11 cellular contexts compared by ENCODE assay signal in the genomic region with DNA sequence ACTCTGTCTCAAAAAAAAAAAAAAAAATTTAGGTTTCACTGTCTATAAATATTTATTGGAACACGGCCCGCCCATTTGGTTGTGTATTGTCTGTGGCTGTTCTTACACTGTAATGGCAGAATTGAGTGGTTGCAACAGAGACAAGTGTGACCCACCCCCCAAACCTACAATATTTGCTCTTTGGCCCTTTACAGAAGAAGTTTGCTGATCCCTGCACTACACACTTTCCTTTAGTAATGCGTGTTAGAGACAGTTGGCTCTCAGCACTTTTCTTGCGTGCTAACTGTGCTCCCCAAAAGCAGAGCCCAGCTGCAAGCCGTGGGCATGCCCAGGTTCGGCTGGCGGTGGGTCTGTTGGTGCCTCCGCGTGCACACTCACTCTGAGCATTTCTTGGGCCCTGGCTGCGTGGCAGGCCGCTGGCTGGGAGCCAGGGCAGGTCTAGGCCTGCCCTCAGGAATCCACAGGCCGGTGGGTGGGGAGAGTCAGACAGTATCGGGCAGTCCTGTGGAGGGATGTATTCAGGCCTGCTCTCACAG.
DNase-seq lines count a peak whose midpoint lies in the region; ATAC-seq and TF ChIP-seq lines count a peak whose summit lies in the region.
"Had no signal": no experiment of that assay in that cellular context is flagged by ENCODE, and none has a peak within 500 bp of the region (broad histone marks: within the 10 kb centered on the region; RNA-seq: fewer than 3 reads in every experiment).

No MANE protein-coding gene starts in this region.

- RAD21 ChIA-PET in HCT116 (lab: Charles Lee; ENCODE audit: low non-redundant PET in 1 of 2, low total read pairs in 2 of 2, uncharacterized antibody in 2 of 2, unreplicated experiment in 2 of 2): no interaction called here

- H3K4me3 Mint-ChIP-seq in endothelial cell (ENCODE audit: unreplicated experiment): no peak overlapping the region
- no peak overlapping the region for H3K4me3 Mint-ChIP-seq in activated naive CD8-positive, alpha-beta T cell treated with anti-CD3 and anti-CD28 coated beads, Interleukin-2, amount 50 U/mL, for 24 hours

- CTCF ChIA-PET in HCT116 (lab: Charles Lee): no interaction called here

- H3K4me1 Mint-ChIP-seq in endothelial cell (ENCODE audit: unreplicated experiment): peaks cover 7% of the 10 kb centered on the region
- H3K4me1 Mint-ChIP-seq in activated naive CD8-positive, alpha-beta T cell treated with anti-CD3 and anti-CD28 coated beads, Interleukin-2, amount 50 U/mL, for 24 hours: peaks cover 15% of the 10 kb centered on the region

- H2AFZ ChIP-seq in HCT116 (ENCODE audit: low read depth, low read length, poor library complexity, severe bottlenecking): no peak overlapping the region
- H2AFZ ChIP-seq: PC-9 had no signal

- H3K36me3 Mint-ChIP-seq in endothelial cell (ENCODE audit: low read depth, unreplicated experiment): peaks cover 4% of the 10 kb centered on the region
- peaks cover 2% of the 10 kb centered on the region for H3K36me3 Mint-ChIP-seq in activated naive CD8-positive, alpha-beta T cell treated with anti-CD3 and anti-CD28 coated beads, Interleukin-2, amount 50 U/mL, for 24 hours (ENCODE audit: low read depth)

- POLR2A ChIA-PET in HCT116 (lab: Charles Lee): no interaction called here

- peak overlapping the region in 1 of 2 experiments; percentile 31; a peak in 1 of 4 replicates for H3K4me3 ChIP-seq in HCT116 (replicated peaks in 1 of 2; ENCODE audit: low read depth in 1 of 2, low read length in 2 of 2)
- H3K4me3 ChIP-seq in left lung: no peak overlapping the region
- no peak overlapping the region for H3K4me3 ChIP-seq in foreskin fibroblast (ENCODE audit: low read depth in 1 of 2, low read length in 2 of 2)
- H3K4me3 ChIP-seq: cardiac muscle cell, PC-9 had no signal

- intact Hi-C loops in HCT116 (cut with micrococcal nuclease) (loop anchor here (10.0 kb wide), 1 partner anchor 45 kb away; no protein-coding TSS in a partner anchor), left lung (cut with DNase I) (no loop called here)

- BruUV-seq in HCT116 (replicated peaks; lab: Mats Ljungman, UMichigan): no TSS peak

- H3K9ac ChIP-seq in HCT116 (ENCODE audit: low read length): peak overlapping the region; percentile 45

- H3K27ac ChIP-seq in HCT116 (ENCODE audit: low read depth, low read length): peak overlapping the region; percentile 65
- H3K27ac ChIP-seq in left lung: peak overlapping the region; percentile 35 to 55
- H3K27ac ChIP-seq: cardiac muscle cell, neutrophil, PC-9 had no signal

- H3K79me2 ChIP-seq in HCT116 (ENCODE audit: insufficient read depth, low read length): peaks cover 78% of the 10 kb centered on the region

- TF ChIP-seq POLR2A in HCT116 (IDR thresholded peaks at IDR 0.05; ENCODE audit: borderline replicate concordance, extremely low read depth, insufficient read depth, insufficient read length): no peak

- H3K36me3 ChIP-seq in HCT116 (ENCODE audit: control insufficient read depth in 1 of 2, insufficient read depth in 2 of 2, low read length in 2 of 2): no peaks in the 10 kb centered on the region
- H3K36me3 ChIP-seq in left lung: no peaks in the 10 kb centered on the region
- H3K36me3 ChIP-seq: cardiac muscle cell, neutrophil had no signal

- no peaks in the 10 kb centered on the region for H3K9me2 ChIP-seq in HCT116 (ENCODE audit: insufficient read depth)

- H3K9me3 Mint-ChIP-seq in endothelial cell (ENCODE audit: unreplicated experiment): no peaks in the 10 kb centered on the region
- no peaks in the 10 kb centered on the region for H3K9me3 Mint-ChIP-seq in activated naive CD8-positive, alpha-beta T cell treated with anti-CD3 and anti-CD28 coated beads, Interleukin-2, amount 50 U/mL, for 24 hours

- TF ChIP-seq CTCF in HCT116 (IDR thresholded peaks at IDR 0.05 in 2 of 3, conservative IDR thresholded peaks at IDR 0.05 in 1 of 3; ENCODE audit: borderline replicate concordance in 1 of 3, insufficient read depth in 1 of 3, low read depth in 2 of 3, low read length in 2 of 3) (no peak), left lung (IDR thresholded peaks at IDR 0.05) (no peak), foreskin fibroblast (IDR thresholded peaks at IDR 0.05; ENCODE audit: low read depth, low read length) (no peak), endothelial cell (IDR thresholded peaks at IDR 0.05; ENCODE audit: unreplicated experiment) (no peak)

- H3K9me3 ChIP-seq in HCT116 (ENCODE audit: control insufficient read depth in 1 of 2, insufficient read depth in 1 of 2, low read depth in 1 of 2, low read length in 2 of 2): no peaks in the 10 kb centered on the region
- H3K9me3 ChIP-seq in left lung: no peaks in the 10 kb centered on the region
- H3K9me3 ChIP-seq: neutrophil had no signal

- DNase-seq in DMS79 (lab: John Stamatoyannopoulos, UW) (peak; percentile 63), HCT116 (ENCODE audit: low read depth, low spot score) (no peak), NCI-H510A (lab: John Stamatoyannopoulos, UW) (peak; percentile 18), left lung (no peak), foreskin fibroblast (no peak), endothelial cell (ENCODE audit: low spot score) (no peak), HuH-7 (ENCODE audit: low spot score) (no peak)
- DNase-seq in activated naive CD8-positive, alpha-beta T cell treated with anti-CD3 and anti-CD28 coated beads, Interleukin-2, amount 50 U/mL, for 24 hours: no peak

- peaks cover 5% of the 10 kb centered on the region for H3K27me3 Mint-ChIP-seq in endothelial cell (ENCODE audit: unreplicated experiment)
- H3K27me3 Mint-ChIP-seq in activated naive CD8-positive, alpha-beta T cell treated with anti-CD3 and anti-CD28 coated beads, Interleukin-2, amount 50 U/mL, for 24 hours: no peaks in the 10 kb centered on the region

- peaks cover 48 to 71% of the 10 kb centered on the region in 2 experiments for H3K4me1 ChIP-seq in HCT116 (ENCODE audit: control insufficient read depth in 1 of 2, insufficient read depth in 2 of 2, low read length in 2 of 2)
- H3K4me1 ChIP-seq in left lung: no peaks in the 10 kb centered on the region

- peak overlapping the region; percentile 77 for H3K4me2 ChIP-seq in HCT116 (ENCODE audit: low read length)
- H3K4me2 ChIP-seq: PC-9 had no signal

- TF ChIP-seq RAD21 in HCT116 (IDR thresholded peaks at IDR 0.05; ENCODE audit: low read depth): no peak

- H4K20me1 ChIP-seq in HCT116 (ENCODE audit: insufficient read depth): no peaks in the 10 kb centered on the region

- H3K27me3 ChIP-seq in HCT116 (ENCODE audit: insufficient read depth, low read length) (no peaks in the 10 kb centered on the region), left lung (no peaks in the 10 kb centered on the region)
- H3K27me3 ChIP-seq: cardiac muscle cell, neutrophil had no signal

- H3K27ac Mint-ChIP-seq in endothelial cell (ENCODE audit: unreplicated experiment): no peak overlapping the region
- no peak overlapping the region for H3K27ac Mint-ChIP-seq in activated naive CD8-positive, alpha-beta T cell treated with anti-CD3 and anti-CD28 coated beads, Interleukin-2, amount 50 U/mL, for 24 hours

- peak; percentile 76 for ATAC-seq in HCT116
- peak; percentile 64 for ATAC-seq in left lung
- no peak for ATAC-seq in activated naive CD8-positive, alpha-beta T cell treated with anti-CD3 and anti-CD28 coated beads, Interleukin-2, amount 50 U/mL, for 24 hours

TF ChIP-seq in HCT116, 20 proteins besides CTCF, POLR2A, EP300 and RAD21 (continues in another document):
- TF ChIP-seq POLR2AphosphoS5 (IDR thresholded peaks at IDR 0.05; ENCODE audit: low read depth, low read length) (0 out of 2 replicates have a peak, but pooled peaks have one; percentile 30), EGR1 (IDR thresholded peaks at IDR 0.05; ENCODE audit: low read depth) (no peak), EZH2phosphoT487 (IDR thresholded peaks at IDR 0.05; ENCODE audit: borderline replicate concordance) (no peak), ELF1 (IDR thresholded peaks at IDR 0.05; ENCODE audit: borderline replicate concordance, low read depth) (no peak), JUND (IDR thresholded peaks at IDR 0.05) (no peak)
- TF ChIP-seq, protein P1, sequence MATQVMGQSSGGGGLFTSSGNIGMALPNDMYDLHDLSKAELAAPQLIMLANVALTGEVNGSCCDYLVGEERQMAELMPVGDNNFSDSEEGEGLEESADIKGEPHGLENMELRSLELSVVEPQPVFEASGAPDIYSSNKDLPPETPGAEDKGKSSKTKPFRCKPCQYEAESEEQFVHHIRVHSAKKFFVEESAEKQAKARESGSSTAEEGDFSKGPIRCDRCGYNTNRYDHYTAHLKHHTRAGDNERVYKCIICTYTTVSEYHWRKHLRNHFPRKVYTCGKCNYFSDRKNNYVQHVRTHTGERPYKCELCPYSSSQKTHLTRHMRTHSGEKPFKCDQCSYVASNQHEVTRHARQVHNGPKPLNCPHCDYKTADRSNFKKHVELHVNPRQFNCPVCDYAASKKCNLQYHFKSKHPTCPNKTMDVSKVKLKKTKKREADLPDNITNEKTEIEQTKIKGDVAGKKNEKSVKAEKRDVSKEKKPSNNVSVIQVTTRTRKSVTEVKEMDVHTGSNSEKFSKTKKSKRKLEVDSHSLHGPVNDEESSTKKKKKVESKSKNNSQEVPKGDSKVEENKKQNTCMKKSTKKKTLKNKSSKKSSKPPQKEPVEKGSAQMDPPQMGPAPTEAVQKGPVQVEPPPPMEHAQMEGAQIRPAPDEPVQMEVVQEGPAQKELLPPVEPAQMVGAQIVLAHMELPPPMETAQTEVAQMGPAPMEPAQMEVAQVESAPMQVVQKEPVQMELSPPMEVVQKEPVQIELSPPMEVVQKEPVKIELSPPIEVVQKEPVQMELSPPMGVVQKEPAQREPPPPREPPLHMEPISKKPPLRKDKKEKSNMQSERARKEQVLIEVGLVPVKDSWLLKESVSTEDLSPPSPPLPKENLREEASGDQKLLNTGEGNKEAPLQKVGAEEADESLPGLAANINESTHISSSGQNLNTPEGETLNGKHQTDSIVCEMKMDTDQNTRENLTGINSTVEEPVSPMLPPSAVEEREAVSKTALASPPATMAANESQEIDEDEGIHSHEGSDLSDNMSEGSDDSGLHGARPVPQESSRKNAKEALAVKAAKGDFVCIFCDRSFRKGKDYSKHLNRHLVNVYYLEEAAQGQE (IDR thresholded peaks at IDR 0.05; ENCODE audit: low read depth): no peak
- TF ChIP-seq, protein P2, sequence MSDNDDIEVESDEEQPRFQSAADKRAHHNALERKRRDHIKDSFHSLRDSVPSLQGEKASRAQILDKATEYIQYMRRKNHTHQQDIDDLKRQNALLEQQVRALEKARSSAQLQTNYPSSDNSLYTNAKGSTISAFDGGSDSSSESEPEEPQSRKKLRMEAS (IDR thresholded peaks at IDR 0.05): peak; percentile 55

Comparison
In these comparisons a context has a peak if more than half of its experiments do, and no peak if none do; other contexts are left out.
1. DNase-seq: peak in DMS79 (single experiment) and NCI-H510A (single experiment); none in HCT116 (single experiment), left lung (0 of 2), foreskin fibroblast (0 of 2), endothelial cell (single experiment), HuH-7 (single experiment) and activated naive CD8-positive, alpha-beta T cell treated with anti-CD3 and anti-CD28 coated beads, Interleukin-2, amount 50 U/mL, for 24 hours (single experiment).